9 cellular contexts compared by ENCODE assay signal in the genomic region with DNA sequence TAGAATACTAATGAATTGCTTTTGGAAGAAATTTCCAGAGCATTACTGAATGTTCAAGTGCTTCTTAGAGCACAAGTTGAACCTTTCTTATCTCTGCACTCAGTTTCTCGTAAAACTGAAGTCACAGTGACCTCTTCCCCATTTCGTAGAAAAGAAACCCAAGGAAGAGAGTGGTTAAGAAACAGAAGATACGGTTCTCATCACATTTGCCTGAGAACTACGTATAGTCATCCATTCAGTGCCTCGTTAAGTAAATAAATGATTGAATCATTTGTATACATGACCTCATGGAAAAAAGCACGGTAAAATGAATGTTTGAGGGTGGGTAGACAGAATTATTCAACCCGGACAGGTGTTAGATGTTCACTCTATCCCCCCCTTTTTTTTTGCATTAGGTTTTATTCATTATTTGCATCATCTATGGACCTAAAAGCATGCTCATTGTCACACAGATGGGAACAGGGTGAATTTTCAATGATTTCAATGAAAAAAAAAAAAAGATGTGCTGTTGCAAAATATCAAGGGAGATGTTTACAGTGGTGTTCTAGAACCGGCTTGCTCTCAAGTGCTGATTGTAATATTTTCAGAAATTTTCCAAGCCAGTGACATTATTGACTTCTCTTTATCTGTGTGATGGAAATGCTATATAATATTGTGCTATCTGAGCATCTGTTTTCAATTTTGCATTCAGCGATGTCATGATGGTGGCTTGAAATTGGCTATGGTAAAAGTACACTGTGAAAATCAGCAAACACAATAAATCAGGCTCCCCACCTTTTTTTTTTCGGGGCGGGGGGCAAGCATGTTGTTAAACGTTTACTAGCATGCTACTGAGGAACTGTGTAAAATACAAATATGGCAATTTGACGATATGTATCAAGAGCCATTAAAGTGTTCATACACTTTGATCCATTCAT. TPM values are rescaled to one million over a fixed set of nuclear protein-coding genes. Genes with fewer than 3 reads are reported as not detected.
DNase-seq lines count a peak whose midpoint lies in the region; ATAC-seq and TF ChIP-seq lines count a peak whose summit lies in the region.
"Had no signal": no experiment of that assay in that cellular context is flagged by ENCODE, and none has a peak within 500 bp of the region (broad histone marks: within the 10 kb centered on the region; RNA-seq: fewer than 3 reads in every experiment).

No MANE protein-coding gene starts in this region.

- TF ChIP-seq CTCF in lower lobe of right lung (IDR thresholded peaks at IDR 0.05) (no peak), Calu3 (IDR thresholded peaks at IDR 0.05; ENCODE audit: unreplicated experiment) (no peak)

- no peaks in the 10 kb centered on the region for H3K79me1 ChIP-seq in neuronal stem cell (ENCODE audit: low read depth, low read length)

- H3K27ac ChIP-seq in CD8-positive, alpha-beta memory T cell (ENCODE audit: low read depth, low read length): peak overlapping the region; percentile 96
- peak overlapping the region; percentile 72 for H3K27ac ChIP-seq in lower lobe of right lung
- H3K27ac ChIP-seq in neuronal stem cell (replicated peaks; ENCODE audit: low read length): no peak overlapping the region

- no peak overlapping the region for H2BK15ac ChIP-seq in neuronal stem cell (ENCODE audit: low read length)

- H2BK120ac ChIP-seq in neuronal stem cell (ENCODE audit: low read depth, low read length): no peak overlapping the region

- peak overlapping the region; percentile 93 to 100 (median 97) for H3K4me3 Mint-ChIP-seq in CD8-positive, alpha-beta memory T cell
- H3K4me3 Mint-ChIP-seq in T-cell (peak overlapping the region; percentile 96 to 99 (median 98)), Calu3 (ENCODE audit: low read depth, unreplicated experiment) (no peak overlapping the region)

- no peak for DNase-seq in CD8-positive, alpha-beta memory T cell
- DNase-seq in T-cell (no peak), lower lobe of right lung (no peak), superior temporal gyrus (ENCODE audit: extremely low spot score) (no peak), neuronal stem cell (ENCODE audit: low spot score) (no peak), Calu3 (no peak), COLO668 (lab: John Stamatoyannopoulos, UW; ENCODE audit: unreplicated experiment) (no peak)

- peaks cover 22% of the 10 kb centered on the region for H3K36me3 ChIP-seq in CD8-positive, alpha-beta memory T cell (ENCODE audit: insufficient read depth, low read length)
- no peaks in the 10 kb centered on the region for H3K36me3 ChIP-seq in lower lobe of right lung
- H3K36me3 ChIP-seq in neuronal stem cell (replicated peaks in 1 of 2; ENCODE audit: control insufficient read depth in 2 of 2, insufficient read depth in 2 of 2, low read length in 2 of 2): no peaks in the 10 kb centered on the region

- no peak overlapping the region for H3K4me2 ChIP-seq in neuronal stem cell (ENCODE audit: insufficient read depth, low read length, poor library complexity, severe bottlenecking)

- intact Hi-C loops in lower lobe of right lung (cut with DNase I) (no loop called here), Calu3 (cut with micrococcal nuclease; ENCODE audit: unreplicated experiment) (no loop called here)

- peaks cover 0 to 1% of the 10 kb centered on the region in 2 donors for H3K27me3 Mint-ChIP-seq in CD8-positive, alpha-beta memory T cell
- H3K27me3 Mint-ChIP-seq in T-cell (no peaks in the 10 kb centered on the region), Calu3 (ENCODE audit: unreplicated experiment) (no peaks in the 10 kb centered on the region)

- peak overlapping the region; percentile 93 for H3K4me3 ChIP-seq in CD8-positive, alpha-beta memory T cell (ENCODE audit: low read length)
- H3K4me3 ChIP-seq in lower lobe of right lung (peak overlapping the region; percentile 46), neuronal stem cell (ENCODE audit: low read length in 2 of 2) (no peak overlapping the region)

- ATAC-seq in HG03354 (IDR thresholded peaks at IDR 0.05; ENCODE audit: poor library complexity, severe bottlenecking, unreplicated experiment): peak; percentile 25
- ATAC-seq in T-cell (replicated peaks in 1 of 4): peak; percentile 7 to 18 (median 10)
- ATAC-seq in lower lobe of right lung: peak; percentile 30 to 58

- POLR2A ChIA-PET in CD8-positive, alpha-beta memory T cell (lab: Charles Lee): interaction anchor here (0.9 to 3.9 kb wide), 9 partner anchors 11 to 140 kb away, joined by 3 to 39 read pairs (median 7); no protein-coding TSS in a partner anchor
- POLR2A ChIA-PET in T-cell (lab: Charles Lee): interaction anchor here (0.7 to 4.4 kb wide), 8 partner anchors 6 to 110 kb away, joined by 3 to 47 read pairs (median 11); no protein-coding TSS in a partner anchor

- WGBS in neuronal stem cell (ENCODE audit: extremely low coverage in 2 of 2, insufficient read length in 2 of 2, insufficient replicate concordance in 1 of 2), 2 donors: no CpG with 5 or more reads among the region's 13 CpGs

- peaks cover 15 to 85% (median 16%) of the 10 kb centered on the region in 3 donors for H3K36me3 Mint-ChIP-seq in CD8-positive, alpha-beta memory T cell
- H3K36me3 Mint-ChIP-seq in T-cell (peaks cover 60% of the 10 kb centered on the region), Calu3 (ENCODE audit: insufficient read depth, unreplicated experiment) (no peaks in the 10 kb centered on the region)

- CTCF ChIA-PET in CD8-positive, alpha-beta memory T cell (lab: Charles Lee): interaction anchor here (1.1 to 13.9 kb wide), 16 partner anchors 8 to 145 kb away, joined by 3 to 194 read pairs (median 7); a partner anchor contains a TSS
- CTCF ChIA-PET in T-cell (lab: Charles Lee): interaction anchor here (0.6 to 1.9 kb wide), 8 partner anchors 21 to 124 kb away, joined by 3 to 6 read pairs (median 4); no protein-coding TSS in a partner anchor
- CTCF ChIA-PET in Calu3 (lab: Charles Lee): no interaction called here

- no peak overlapping the region for H4K8ac ChIP-seq in neuronal stem cell (ENCODE audit: low read depth, low read length)

- no peak overlapping the region for H2BK5ac ChIP-seq in neuronal stem cell (ENCODE audit: low read length)

- peaks cover 37% of the 10 kb centered on the region for H3K4me1 ChIP-seq in CD8-positive, alpha-beta memory T cell (ENCODE audit: insufficient read depth, low read length)
- H3K4me1 ChIP-seq in lower lobe of right lung: no peaks in the 10 kb centered on the region
- H3K4me1 ChIP-seq in neuronal stem cell (ENCODE audit: control insufficient read depth in 2 of 2, insufficient read depth in 1 of 2, low read depth in 1 of 2, low read length in 2 of 2): peaks cover 2 to 9% of the 10 kb centered on the region in 2 donors

- no peak overlapping the region for H3K14ac ChIP-seq in neuronal stem cell (ENCODE audit: low read length)

- no peak overlapping the region for H3K9ac ChIP-seq in neuronal stem cell (ENCODE audit: low read depth, low read length, poor library complexity)

- no peak overlapping the region for H2AFZ ChIP-seq in neuronal stem cell (ENCODE audit: low read length)

- no peaks in the 10 kb centered on the region for H3K9me3 ChIP-seq in CD8-positive, alpha-beta memory T cell (ENCODE audit: low read length)
- no peaks in the 10 kb centered on the region for H3K9me3 ChIP-seq in lower lobe of right lung
- H3K9me3 ChIP-seq in neuronal stem cell (replicated peaks in 1 of 2; ENCODE audit: control insufficient read depth in 2 of 2, insufficient read depth in 1 of 2, low read depth in 1 of 2, low read length in 2 of 2): no peaks in the 10 kb centered on the region

- H3K4ac ChIP-seq in neuronal stem cell (ENCODE audit: low read length): no peak overlapping the region

- H3K18ac ChIP-seq in neuronal stem cell (ENCODE audit: low read length): no peak overlapping the region

- no peaks in the 10 kb centered on the region for H3K27me3 ChIP-seq in CD8-positive, alpha-beta memory T cell (ENCODE audit: insufficient read depth, low read length, poor library complexity, severe bottlenecking)
- H3K27me3 ChIP-seq in lower lobe of right lung (ENCODE audit: low read depth): no peaks in the 10 kb centered on the region
- no peaks in the 10 kb centered on the region for H3K27me3 ChIP-seq in neuronal stem cell (ENCODE audit: control insufficient read depth in 3 of 3, insufficient read depth in 3 of 3, low read depth in 1 of 3, low read length in 3 of 3)

- no peak overlapping the region for H2AK5ac ChIP-seq in neuronal stem cell (ENCODE audit: low read depth, low read length)

- H3K9me3 Mint-ChIP-seq in CD8-positive, alpha-beta memory T cell: no peaks in the 10 kb centered on the region
- H3K9me3 Mint-ChIP-seq in T-cell: no peaks in the 10 kb centered on the region
- H3K9me3 Mint-ChIP-seq in Calu3 (ENCODE audit: low read depth, unreplicated experiment): no peaks in the 10 kb centered on the region

- peaks cover 47 to 70% (median 58%) of the 10 kb centered on the region in 3 donors for H3K4me1 Mint-ChIP-seq in CD8-positive, alpha-beta memory T cell
- peaks cover 39 to 58% (median 52%) of the 10 kb centered on the region in 3 donors for H3K4me1 Mint-ChIP-seq in T-cell
- no peaks in the 10 kb centered on the region for H3K4me1 Mint-ChIP-seq in Calu3 (ENCODE audit: low read depth, unreplicated experiment)

- H2BK12ac ChIP-seq in neuronal stem cell (ENCODE audit: low read length): no peak overlapping the region

- H4K91ac ChIP-seq in neuronal stem cell (ENCODE audit: low read depth, low read length, poor library complexity): no peak overlapping the region

- BruUV-seq in Calu3 (replicated peaks; lab: Mats Ljungman, UMichigan): no TSS peak

- peak overlapping the region; percentile 59 to 100 (median 98) for H3K27ac Mint-ChIP-seq in CD8-positive, alpha-beta memory T cell
- H3K27ac Mint-ChIP-seq in T-cell (peak overlapping the region; percentile 95 to 96), Calu3 (ENCODE audit: unreplicated experiment) (no peak overlapping the region)

- H3K23ac ChIP-seq in neuronal stem cell (ENCODE audit: low read depth, low read length, poor library complexity): no peak overlapping the region

RNA-seq across cellular contexts. Expression of a gene that starts 4.3 kb away (rescaled TPM):
- total RNA-seq in CD8-positive, alpha-beta memory T cell: 100 to 1,000 TPM; 148 TPM
- 262 TPM for polyA plus RNA-seq in CD8-positive, alpha-beta memory T cell
- total RNA-seq in T-cell (100 to 1,000 TPM; 174 to 436 (median 216) TPM), lower lobe of right lung (9.2 TPM), Calu3 (2022) (not detected in 2 replicates)
- polyA plus RNA-seq in neuronal stem cell (2013, experiment 1 of 2): 1.4 TPM
- polyA plus RNA-seq in neuronal stem cell (2013, experiment 2 of 2): 0.91 TPM
- total RNA-seq: HT1080 had no signal

Comparison
In these comparisons a context has a peak if more than half of its experiments do, and no peak if none do; other contexts are left out.
1. H3K4me3 ChIP-seq: peak in CD8-positive, alpha-beta memory T cell (single experiment) and lower lobe of right lung (single experiment); none in neuronal stem cell (0 of 2).
2. RNA of a gene that starts 4.3 kb away (total RNA-seq): 174 to 436 TPM in T-cell and 148 TPM in CD8-positive, alpha-beta memory T cell; 9.2 TPM in lower lobe of right lung (single experiment) and not detected in Calu3; every median in the first group is over 10 times any median in the second.
3. Peak in every context shown above with its lines, with median percentiles within 50 percentile points of each other: ATAC-seq.